22 cellular contexts compared by ENCODE assay signal in genomic region chr6:111494951-111495350, GRCh38.
"Had no signal": no experiment of that assay in that cellular context is flagged by ENCODE, and none has a peak within 500 bp of the region (broad histone marks: within the 10 kb centered on the region; RNA-seq: fewer than 3 reads in every experiment).

No MANE protein-coding gene starts in this region.

- H3K36me3 ChIP-seq: MG63 had no signal

- H3K4me1 ChIP-seq: body of pancreas had no signal

- H3K4me3 Mint-ChIP-seq: activated CD4-positive, alpha-beta memory T cell treated with anti-CD3 and anti-CD28 coated beads, Interleukin-2, amount 10 ng/mL, durations not matched to agents 7 days and 5 days; activated CD4-positive, alpha-beta T cell treated with anti-CD3 and anti-CD28 coated beads for 36 hours; activated T-cell treated with anti-CD3 and anti-CD28 coated beads, Interleukin-2, amount 50 U/mL, for 72 hours; central memory CD8-positive, alpha-beta T cell; IgD-negative memory B cell had no signal

- H3K4me1 Mint-ChIP-seq: activated CD4-positive, alpha-beta memory T cell treated with anti-CD3 and anti-CD28 coated beads, Interleukin-2, amount 10 ng/mL, durations not matched to agents 7 days and 5 days had no signal

- H3K9me3 ChIP-seq: body of pancreas, MG63, SK-N-SH had no signal

- H2AFZ ChIP-seq: PC-9 had no signal

- DNase-seq: activated CD4-positive, alpha-beta memory T cell treated with anti-CD3 and anti-CD28 coated beads, Interleukin-2, amount 10 ng/mL, durations not matched to agents 7 days and 5 days; activated CD4-positive, alpha-beta T cell treated with anti-CD3 and anti-CD28 coated beads for 36 hours; activated CD4-positive, alpha-beta T cell treated with anti-CD3 and anti-CD28 coated beads, Interleukin-2, amount 50 U/mL, for 1 hour; activated naive CD4-positive, alpha-beta T cell treated with anti-CD3 and anti-CD28 coated beads, Interleukin-2, amount 50 U/mL, for 16 hours; activated T-cell treated with anti-CD3 and anti-CD28 coated beads, Interleukin-2, amount 50 U/mL, for 72 hours; aorta; body of pancreas; KG1; MG63; NCI-H1105; NCI-H1436; NCI-H1694 treated with DMSO at 0.1 percent for 48 hours; NCI-H2029 treated with DMSO at 0.1 percent for 48 hours; NCI-H345; NCI-H510A; NCI-H526 treated with DMSO at 0.1 percent for 48 hours; PC-9; SK-N-SH; T-helper 1 cell had no signal

- ATAC-seq: activated CD4-positive, alpha-beta T cell treated with anti-CD3 and anti-CD28 coated beads for 36 hours; activated T-cell treated with anti-CD3 and anti-CD28 coated beads, Interleukin-2, amount 50 U/mL, for 72 hours; body of pancreas had no signal

- H3K27me3 Mint-ChIP-seq: activated CD4-positive, alpha-beta memory T cell treated with anti-CD3 and anti-CD28 coated beads, Interleukin-2, amount 10 ng/mL, durations not matched to agents 7 days and 5 days; activated CD4-positive, alpha-beta T cell treated with anti-CD3 and anti-CD28 coated beads for 36 hours; central memory CD8-positive, alpha-beta T cell; IgD-negative memory B cell had no signal

- H3K9me2 ChIP-seq: SK-N-SH had no signal

- H3K27ac ChIP-seq: body of pancreas, PC-9, VCaP had no signal

- H3K4me2 ChIP-seq: PC-9, SK-N-SH had no signal

- H3K9me3 Mint-ChIP-seq: activated CD4-positive, alpha-beta memory T cell treated with anti-CD3 and anti-CD28 coated beads, Interleukin-2, amount 10 ng/mL, durations not matched to agents 7 days and 5 days; activated T-cell treated with anti-CD3 and anti-CD28 coated beads, Interleukin-2, amount 50 U/mL, for 72 hours; central memory CD8-positive, alpha-beta T cell; IgD-negative memory B cell had no signal

- H3K27ac Mint-ChIP-seq: activated CD4-positive, alpha-beta memory T cell treated with anti-CD3 and anti-CD28 coated beads, Interleukin-2, amount 10 ng/mL, durations not matched to agents 7 days and 5 days; activated CD4-positive, alpha-beta T cell treated with anti-CD3 and anti-CD28 coated beads for 36 hours; activated T-cell treated with anti-CD3 and anti-CD28 coated beads, Interleukin-2, amount 50 U/mL, for 72 hours had no signal

- H3K4me3 ChIP-seq: body of pancreas, MG63, PC-9 had no signal

- H3K27me3 ChIP-seq: body of pancreas, MG63 had no signal
